ENCODE assay signal across 8 cellular contexts in genomic region chr22:45645526-45646414, GRCh38. TPM values are rescaled to one million over a fixed set of nuclear protein-coding genes. Genes with fewer than 3 reads are reported as not detected.
A peak's percentile ranks its signal among the peaks of the same experiment; 100 is the strongest.
DNase-seq lines count a peak whose midpoint lies in the region; ATAC-seq and TF ChIP-seq lines count a peak whose summit lies in the region.

No MANE protein-coding gene starts in this region.

- no peak overlapping the region for H3K56ac ChIP-seq in IMR-90 (ENCODE audit: extremely low read depth, insufficient read depth, low read length)

- CTCF ChIA-PET in IMR-90 (lab: Yijun Ruan, JAX), result interaction anchor here (0.7 to 1.0 kb wide), 3 partner anchors 11 to 213 kb away, joined by 3 to 6 read pairs (median 4); no protein-coding TSS in a partner anchor

- H3K79me2 ChIP-seq in SU-DHL-6 (ENCODE audit: insufficient read depth, low read length), result no peaks in the 10 kb centered on the region

- no peak overlapping the region; the same call in 1 of the 2 replicates for H3K4ac ChIP-seq in IMR-90 (ENCODE audit: low read depth, low read length)

- H3K4me1 ChIP-seq in IMR-90 (ENCODE audit: control insufficient read depth, insufficient read depth, low read length), result peaks cover 2% of the 10 kb centered on the region; the same call in 1 of the 2 replicates
- H3K4me1 ChIP-seq in cardiac muscle cell (ENCODE audit: low read depth), result no peaks in the 10 kb centered on the region
- H3K4me1 ChIP-seq in uterus, result no peaks in the 10 kb centered on the region

- peak overlapping the region; percentile 51; the same call in 1 of the 2 replicates for H2AK5ac ChIP-seq in IMR-90 (ENCODE audit: low read depth, low read length)

- H3K27ac Mint-ChIP-seq in activated naive CD4-positive, alpha-beta T cell treated with anti-CD3 and anti-CD28 coated beads, Interleukin-2, amount 50 U/mL, for 24 hours, result peak overlapping the region; percentile 1
- H3K27ac Mint-ChIP-seq in progenitor cell of endocrine pancreas, result peak overlapping the region; percentile 6

- no peak overlapping the region for H4K5ac ChIP-seq in IMR-90 (ENCODE audit: low read depth, low read length)

- no peaks in the 10 kb centered on the region for H3K9me2 ChIP-seq in SU-DHL-6 (replicated peaks; ENCODE audit: insufficient read depth, low read length)

- peak overlapping the region; percentile 84 for H2AFZ ChIP-seq in IMR-90 (replicated peaks; ENCODE audit: low read length, poor library complexity)
- peak overlapping the region; percentile 88 for H2AFZ ChIP-seq in SU-DHL-6 (ENCODE audit: low read depth, low read length, severe bottlenecking)

- H2AK9ac ChIP-seq in IMR-90 (replicated peaks; ENCODE audit: low read depth, low read length, poor library complexity), result peak overlapping the region; percentile 82

- H3K27me3 Mint-ChIP-seq in activated naive CD4-positive, alpha-beta T cell treated with anti-CD3 and anti-CD28 coated beads, Interleukin-2, amount 50 U/mL, for 24 hours, result peaks cover 22% of the 10 kb centered on the region
- H3K27me3 Mint-ChIP-seq in progenitor cell of endocrine pancreas, result peaks cover 62% of the 10 kb centered on the region

- H3K9me1 ChIP-seq in IMR-90 (ENCODE audit: insufficient read depth, low read length), result 0 out of 2 replicates have a peak, but pooled peaks cover 2% of the 10 kb centered on the region

- 0 out of 2 replicates have a peak overlapping the region, but pooled peaks have one; percentile 16 for H3K23ac ChIP-seq in IMR-90 (ENCODE audit: low read depth, low read length)

- no peak overlapping the region for H3K14ac ChIP-seq in IMR-90 (replicated peaks; ENCODE audit: low read depth, low read length)

- H3K4me3 Mint-ChIP-seq in activated naive CD4-positive, alpha-beta T cell treated with anti-CD3 and anti-CD28 coated beads, Interleukin-2, amount 50 U/mL, for 24 hours, result no peak overlapping the region
- peak overlapping the region; percentile 40 for H3K4me3 Mint-ChIP-seq in progenitor cell of endocrine pancreas (ENCODE audit: low read depth)

- peaks cover 19% of the 10 kb centered on the region for H3K27me3 ChIP-seq in IMR-90 (ENCODE audit: control insufficient read depth, insufficient read depth, low read length)
- H3K27me3 ChIP-seq in SU-DHL-6 (ENCODE audit: low read length), result no peaks in the 10 kb centered on the region
- H3K27me3 ChIP-seq in cardiac muscle cell, result peaks cover 87% of the 10 kb centered on the region
- no peaks in the 10 kb centered on the region for H3K27me3 ChIP-seq in uterus

- H2BK20ac ChIP-seq in IMR-90 (ENCODE audit: low read depth, low read length), result no peak overlapping the region

- POLR2A ChIA-PET in IMR-90 (lab: Charles Lee; ENCODE audit: unreplicated experiment), result no interaction called here

- TF ChIP-seq POLR2A in IMR-90 (IDR thresholded peaks at IDR 0.05; ENCODE audit: low read depth, low read length) (peak; percentile 56), uterus (IDR thresholded peaks at IDR 0.05) (no peak)

- H3K36me3 Mint-ChIP-seq in activated naive CD4-positive, alpha-beta T cell treated with anti-CD3 and anti-CD28 coated beads, Interleukin-2, amount 50 U/mL, for 24 hours, result no peaks in the 10 kb centered on the region
- H3K36me3 Mint-ChIP-seq in progenitor cell of endocrine pancreas (ENCODE audit: insufficient read depth), result no peaks in the 10 kb centered on the region

- dilution Hi-C loops in IMR-90 (cut with HindIII; ENCODE audit: low sequenced_read_pairs, unreplicated experiment), result no loop called here

- in situ Hi-C loops in IMR-90 (cut with MboI; ENCODE audit: low sequenced_read_pairs), result loop anchor here (10.0 kb wide), 1 partner anchor 219 kb away; no protein-coding TSS in a partner anchor

- 15% methylated on average over 21 of the region's 54 CpGs; no CpG with 5 or more reads in 1 of the 2 experiments for WGBS in IMR-90 (ENCODE audit: extremely low coverage in 2 of 2, insufficient read length in 1 of 2), 2 experiments

- peak; percentile 97 for TF ChIP-seq RAD21 in IMR-90 (IDR thresholded peaks at IDR 0.05; ENCODE audit: low read length)

- H3K9ac ChIP-seq in IMR-90 (ENCODE audit: low read depth, low read length) (no peak overlapping the region), SU-DHL-6 (ENCODE audit: low read length) (peak overlapping the region; percentile 45)

- H3K9me3 Mint-ChIP-seq in activated naive CD4-positive, alpha-beta T cell treated with anti-CD3 and anti-CD28 coated beads, Interleukin-2, amount 50 U/mL, for 24 hours, result no peaks in the 10 kb centered on the region
- no peaks in the 10 kb centered on the region for H3K9me3 Mint-ChIP-seq in progenitor cell of endocrine pancreas (ENCODE audit: low read depth)

- H3K4me2 ChIP-seq in IMR-90 (ENCODE audit: low read depth, low read length), result peak overlapping the region; percentile 57
- H3K4me2 ChIP-seq in SU-DHL-6 (ENCODE audit: low read depth, low read length, poor library complexity, severe bottlenecking), result peak overlapping the region; percentile 50

- no peaks in the 10 kb centered on the region for H3K79me1 ChIP-seq in IMR-90 (ENCODE audit: low read depth in 1 of 2, low read length in 2 of 2)

- H3K18ac ChIP-seq in IMR-90 (ENCODE audit: low read depth, low read length), result no peak overlapping the region

- H3K36me3 ChIP-seq in IMR-90 (ENCODE audit: control insufficient read depth, insufficient read depth, low read length) (no peaks in the 10 kb centered on the region), SU-DHL-6 (ENCODE audit: low read length) (no peaks in the 10 kb centered on the region), cardiac muscle cell (no peaks in the 10 kb centered on the region), uterus (no peaks in the 10 kb centered on the region)

- H3K9me3 ChIP-seq in IMR-90 (ENCODE audit: control insufficient read depth, insufficient read depth, low read length) (no peaks in the 10 kb centered on the region), SU-DHL-6 (ENCODE audit: insufficient read depth, low read length) (no peaks in the 10 kb centered on the region), cardiac muscle cell (ENCODE audit: low read depth) (no peaks in the 10 kb centered on the region), uterus (no peaks in the 10 kb centered on the region)

- intact Hi-C loops in IMR-90 (cut with micrococcal nuclease) (loop anchor here (1.0 kb wide), 1 partner anchor 186 kb away; no protein-coding TSS in a partner anchor), uterus (cut with DNase I; ENCODE audit: low total_unique reads) (no loop called here)

- no peaks in the 10 kb centered on the region for H3F3A ChIP-seq in SU-DHL-6 (ENCODE audit: insufficient read depth)

- TF ChIP-seq CTCF in IMR-90 (conservative IDR thresholded peaks at IDR 0.05; ENCODE audit: low read depth, low read length) (peak; percentile 93), SU-DHL-6 (IDR thresholded peaks at IDR 0.05; ENCODE audit: insufficient read depth, low read length, poor library complexity, severe bottlenecking) (peak; percentile 71), cardiac muscle cell (IDR thresholded peaks at IDR 0.05; ENCODE audit: low read depth, low read length) (peak; percentile 79), progenitor cell of endocrine pancreas (IDR thresholded peaks at IDR 0.05; ENCODE audit: unreplicated experiment) (peak; percentile 95), uterus (IDR thresholded peaks at IDR 0.05) (peak; percentile 76 to 97 (median 95))

- peaks cover 4% of the 10 kb centered on the region for H3K4me1 Mint-ChIP-seq in activated naive CD4-positive, alpha-beta T cell treated with anti-CD3 and anti-CD28 coated beads, Interleukin-2, amount 50 U/mL, for 24 hours
- H3K4me1 Mint-ChIP-seq in progenitor cell of endocrine pancreas (ENCODE audit: low read depth), result peaks cover 4% of the 10 kb centered on the region

- peak; percentile 100 for ATAC-seq in IMR-90 (ENCODE audit: low read depth)

- DNase-seq in ELF-1 (ENCODE audit: low read depth, low spot score) (peak; percentile 86), IMR-90 (peak; percentile 35), cardiac muscle cell (ENCODE audit: low read depth in 1 of 2, low spot score in 1 of 2) (peak; percentile 67 to 79), progenitor cell of endocrine pancreas (ENCODE audit: low spot score, unreplicated experiment) (peak; percentile 86), uterus (peak; percentile 46 to 69), NCI-H2107 (lab: John Stamatoyannopoulos, UW) (no peak)

- H3K4me3 ChIP-seq in IMR-90 (ENCODE audit: insufficient read depth, low read depth, low read length) (no peak overlapping the region), SU-DHL-6 (ENCODE audit: insufficient read depth, low read length, poor library complexity, severe bottlenecking) (peak overlapping the region; percentile 23), cardiac muscle cell (no peak overlapping the region), uterus (no peak overlapping the region)

- no peak overlapping the region for H2BK15ac ChIP-seq in IMR-90 (ENCODE audit: low read depth, low read length)

- BruUV-seq in IMR-90 (replicated peaks; lab: Mats Ljungman, UMichigan), result no TSS peak

- no peak overlapping the region for H4K91ac ChIP-seq in IMR-90 (ENCODE audit: insufficient read depth, low read depth, low read length)

- H4K8ac ChIP-seq in IMR-90 (ENCODE audit: low read depth in 2 of 2, low read length in 2 of 2), result no peak overlapping the region

- H2BK120ac ChIP-seq in IMR-90 (ENCODE audit: low read depth, low read length), result no peak overlapping the region

- H2BK5ac ChIP-seq in IMR-90 (ENCODE audit: low read depth, low read length, poor library complexity, severe bottlenecking), result no peak overlapping the region

- H3K27ac ChIP-seq in IMR-90 (ENCODE audit: insufficient read depth, low read length) (no peak overlapping the region), SU-DHL-6 (ENCODE audit: low read depth, low read length) (no peak overlapping the region), cardiac muscle cell (no peak overlapping the region), uterus (no peak overlapping the region)

- H4K20me1 ChIP-seq in IMR-90 (ENCODE audit: insufficient read depth, low read length) (no peaks in the 10 kb centered on the region), SU-DHL-6 (ENCODE audit: low read depth, low read length) (no peaks in the 10 kb centered on the region)

TF ChIP-seq in IMR-90, 13 proteins besides CTCF, POLR2A, EP300 and RAD21 (continues in another document):
- TF ChIP-seq RFX5 (IDR thresholded peaks at IDR 0.05; ENCODE audit: low read depth, low read length), result no peak
- no peak for TF ChIP-seq MAZ (IDR thresholded peaks at IDR 0.05; ENCODE audit: borderline replicate concordance, low read depth, low read length)
- TF ChIP-seq NFE2L2 (IDR thresholded peaks at IDR 0.05; ENCODE audit: low read depth, low read length), result no peak
- TF ChIP-seq RCOR1 (IDR thresholded peaks at IDR 0.05; ENCODE audit: insufficient replicate concordance, low read length), result no peak
- TF ChIP-seq CHD1 (IDR thresholded peaks at IDR 0.05; ENCODE audit: low read depth, low read length), result no peak
- TF ChIP-seq CEBPB (IDR thresholded peaks at IDR 0.05; ENCODE audit: low read depth, low read length), result no peak
- TF ChIP-seq MAFK (IDR thresholded peaks at IDR 0.05; ENCODE audit: low read depth, low read length), result no peak

RNA-seq across cellular contexts. Expression of gene ATXN10, which starts 25.9 kb away (rescaled TPM):
- total RNA-seq in IMR-90 (2012; rRNA removed), result 116 and 119 TPM in 2 replicates
- polyA plus RNA-seq in IMR-90 (2012; rRNA removed), result 197 and 231 TPM in 2 replicates
- polyA plus RNA-seq in IMR-90 (2012; cell fraction: cytosol; rRNA removed), result 32.5 and 114 TPM in 2 replicates
- 8.9 and 101 TPM in 2 replicates for polyA plus RNA-seq in IMR-90 (2012; cell fraction: nucleus; rRNA removed; ENCODE audit: low replicate concordance)
- 67.3 and 78.8 TPM in 2 replicates for total RNA-seq in cardiac muscle cell
- polyA plus RNA-seq in cardiac muscle cell, result 267 and 279 TPM in 2 replicates
- 176 and 177 TPM in 2 replicates for total RNA-seq in progenitor cell of endocrine pancreas
- 100 to 1,000 TPM; 251 to 258 (median 253) TPM for total RNA-seq in uterus
